9 cellular contexts compared by ENCODE assay signal in genomic region chr1:162003825-162004205, GRCh38. TPM values are rescaled to one million over a fixed set of nuclear protein-coding genes. Genes with fewer than 3 reads are reported as not detected.
DNase-seq lines count a peak whose midpoint lies in the region; ATAC-seq and TF ChIP-seq lines count a peak whose summit lies in the region.
"Had no signal": no experiment of that assay in that cellular context is flagged by ENCODE, and none has a peak within 500 bp of the region (broad histone marks: within the 10 kb centered on the region; RNA-seq: fewer than 3 reads in every experiment).

No MANE protein-coding gene starts in this region.

- H3F3A ChIP-seq in neural progenitor cell (ENCODE audit: low read depth) = no peaks in the 10 kb centered on the region

- no peaks in the 10 kb centered on the region for H3K27me3 ChIP-seq in breast epithelium
- H3K27me3 ChIP-seq in neural progenitor cell = no peaks in the 10 kb centered on the region

- no peaks in the 10 kb centered on the region for H3K9me3 Mint-ChIP-seq in neural progenitor cell
- H3K9me3 Mint-ChIP-seq: memory B cell had no signal

- DNase-seq in AML-193 (lab: John Stamatoyannopoulos, UW) (peak; percentile 47 to 54), NB4 (ENCODE audit: low read depth) (peak; percentile 94), breast epithelium (ENCODE audit: low spot score in 2 of 2) (no peak), midbrain (lab: John Stamatoyannopoulos, UW) (peak; percentile 29), GOT3 (lab: John Stamatoyannopoulos, UW) (no peak), neural progenitor cell (ENCODE audit: low spot score) (no peak)
- no peak for DNase-seq in stimulated activated CD4-positive, alpha-beta T cell treated with anti-CD3 and anti-CD28 coated beads, Interleukin-2, amount 100 ng/mL, for 48 hours

- no peaks in the 10 kb centered on the region for H4K20me1 ChIP-seq in neural progenitor cell (ENCODE audit: low read depth)

- intact Hi-C loops in breast epithelium (cut with DNase I; ENCODE audit: low total_unique reads) = no loop called here

- no peak overlapping the region for H3K4me3 Mint-ChIP-seq in neural progenitor cell
- H3K4me3 Mint-ChIP-seq: memory B cell had no signal

- H3K9me3 ChIP-seq in breast epithelium (no peaks in the 10 kb centered on the region), neural progenitor cell (ENCODE audit: low read depth) (no peaks in the 10 kb centered on the region)

- H3K4me3 ChIP-seq in NB4 (ENCODE audit: low read depth, low read length) (peak overlapping the region; percentile 54), breast epithelium (peak overlapping the region in 2 of 3 donors; percentile 22 to 23), neural progenitor cell (no peak overlapping the region)

- H3K4me1 Mint-ChIP-seq in neural progenitor cell = peaks cover 5% of the 10 kb centered on the region
- H3K4me1 Mint-ChIP-seq: memory B cell had no signal

- H3K27ac ChIP-seq in breast epithelium (peak overlapping the region in 1 of 2 donors; percentile 74), neural progenitor cell (no peak overlapping the region)

- no peak overlapping the region for H3K27ac Mint-ChIP-seq in neural progenitor cell
- H3K27ac Mint-ChIP-seq: memory B cell had no signal

- H2AFZ ChIP-seq in neural progenitor cell (replicated peaks) = no peak overlapping the region

- no peak overlapping the region for H3K4me2 ChIP-seq in neural progenitor cell

- H3K27me3 Mint-ChIP-seq in neural progenitor cell (ENCODE audit: insufficient read depth, low read depth) = peaks cover 3% of the 10 kb centered on the region

- no peaks in the 10 kb centered on the region for H3K36me3 ChIP-seq in breast epithelium
- H3K36me3 ChIP-seq in neural progenitor cell = no peaks in the 10 kb centered on the region

- no peaks in the 10 kb centered on the region for H3K4me1 ChIP-seq in breast epithelium
- no peaks in the 10 kb centered on the region for H3K4me1 ChIP-seq in neural progenitor cell

- H3K36me3 Mint-ChIP-seq in neural progenitor cell = no peaks in the 10 kb centered on the region
- H3K36me3 Mint-ChIP-seq: memory B cell had no signal

- H3K79me2 ChIP-seq in neural progenitor cell (ENCODE audit: low read depth) = no peaks in the 10 kb centered on the region

- no peak overlapping the region for H3K9ac ChIP-seq in neural progenitor cell

- no peak for TF ChIP-seq CTCF in NB4 (IDR thresholded peaks at IDR 0.05; ENCODE audit: low read depth, low read length)
- no peak for TF ChIP-seq CTCF in breast epithelium (IDR thresholded peaks at IDR 0.05)
- no peak for TF ChIP-seq CTCF in neural progenitor cell (IDR thresholded peaks at IDR 0.05)

- TF ChIP-seq POLR2A in NB4 (IDR thresholded peaks at IDR 0.05; ENCODE audit: extremely low read depth, insufficient read length) (no peak), breast epithelium (IDR thresholded peaks at IDR 0.05) (no peak)

- ATAC-seq in GM19463 (IDR thresholded peaks at IDR 0.05; ENCODE audit: unreplicated experiment) = no peak

RNA-seq across cellular contexts. Expression of gene OLFML2B, which starts 19.9 kb away (rescaled TPM):
- total RNA-seq in breast epithelium = 1 to 10 TPM; 5.2 to 9.6 (median 7.3) TPM
- total RNA-seq in neural progenitor cell (ENCODE audit: low replicate concordance) = 1.3 and 3.0 TPM in 2 replicates

Comparison
In these comparisons a context has a peak if more than half of its experiments do, and no peak if none do; other contexts are left out.
1. DNase-seq: peak in AML-193 (2 of 2), NB4 (single experiment) and midbrain (single experiment); none in breast epithelium (0 of 2), GOT3 (single experiment), neural progenitor cell (single experiment) and stimulated activated CD4-positive, alpha-beta T cell treated with anti-CD3 and anti-CD28 coated beads, Interleukin-2, amount 100 ng/mL, for 48 hours (0 of 2).